Comparison of ENCODE assay signal across 21 cellular contexts in the genomic region with DNA sequence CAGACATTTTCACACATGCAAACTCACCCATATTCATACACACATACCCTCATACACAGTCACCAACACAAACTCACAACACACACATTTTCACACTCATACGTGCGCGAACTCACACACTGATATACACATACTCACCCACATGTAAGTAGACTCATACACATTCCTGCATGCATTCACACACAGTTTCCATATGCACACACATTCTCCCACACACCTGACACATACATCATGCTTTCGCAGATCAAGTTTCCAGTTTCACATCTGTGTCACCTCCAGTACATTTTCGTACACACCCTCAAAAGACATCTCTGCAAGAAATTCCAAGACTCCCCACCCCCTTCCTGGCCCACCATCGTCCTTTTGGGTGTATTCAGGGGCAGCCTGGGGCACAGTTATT. TPM values are rescaled to one million over a fixed set of nuclear protein-coding genes. Genes with fewer than 3 reads are reported as not detected.
DNase-seq lines count a peak whose midpoint lies in the region; ATAC-seq and TF ChIP-seq lines count a peak whose summit lies in the region.
"Had no signal": no experiment of that assay in that cellular context is flagged by ENCODE, and none has a peak within 500 bp of the region (broad histone marks: within the 10 kb centered on the region; RNA-seq: fewer than 3 reads in every experiment).

No MANE protein-coding gene starts in this region.

- H3K4me2 ChIP-seq in trophoblast cell (ENCODE audit: low read length): no peak overlapping the region

- 67% methylated on average over 3 of the region's 6 CpGs for WGBS in trophoblast cell (ENCODE audit: extremely low coverage, insufficient coverage, insufficient read length)
- WGBS in esophagus muscularis mucosa: 60% methylated on average over 6 of the region's 6 CpGs

- H4K91ac ChIP-seq in trophoblast cell (ENCODE audit: low read depth, low read length): no peak overlapping the region

- no peak overlapping the region for H2BK12ac ChIP-seq in trophoblast cell (ENCODE audit: low read length)

- TF ChIP-seq EP300 in esophagus muscularis mucosa (IDR thresholded peaks at IDR 0.05): no peak

- H3K36me3 Mint-ChIP-seq in activated T-cell treated with anti-CD3 and anti-CD28 coated beads, Interleukin-2, amount 50 U/mL, for 72 hours (ENCODE audit: insufficient read depth in 2 of 2): no peaks in the 10 kb centered on the region
- H3K36me3 Mint-ChIP-seq in activated T-cell treated with anti-CD3 and anti-CD28 coated beads, Interleukin-2, amount 50 U/mL, for 24 hours (ENCODE audit: low read depth): no peaks in the 10 kb centered on the region
- no peaks in the 10 kb centered on the region for H3K36me3 Mint-ChIP-seq in dendritic cell treated with granulocyte-macrophage colony-stimulating factor and Interleukin-4, amounts not matched to agents 40 ng/mL and 50 ng/mL, for 4 days (ENCODE audit: low read depth)
- H3K36me3 Mint-ChIP-seq in CD8-positive, alpha-beta T cell: no peaks in the 10 kb centered on the region

- no peaks in the 10 kb centered on the region for H3K9me3 ChIP-seq in trophoblast cell (ENCODE audit: insufficient read depth, low read depth, low read length)
- H3K9me3 ChIP-seq in esophagus muscularis mucosa: no peaks in the 10 kb centered on the region
- H3K9me3 ChIP-seq in CD8-positive, alpha-beta T cell (ENCODE audit: low read length): no peaks in the 10 kb centered on the region
- H3K9me3 ChIP-seq: BLaER1 treated with 17β-estradiol and CSF1 and Interleukin-3, amounts not matched to agents 10 nM and 100 nM had no signal

- H3K36me3 ChIP-seq in trophoblast cell (ENCODE audit: control insufficient read depth in 1 of 2, insufficient read depth in 2 of 2, low read length in 2 of 2) (no peaks in the 10 kb centered on the region), esophagus muscularis mucosa (no peaks in the 10 kb centered on the region)
- H3K36me3 ChIP-seq in CD8-positive, alpha-beta T cell (ENCODE audit: insufficient read depth, low read length): no peaks in the 10 kb centered on the region
- H3K36me3 ChIP-seq: BLaER1 treated with 17β-estradiol and CSF1 and Interleukin-3, amounts not matched to agents 10 nM and 100 nM had no signal

- no peak overlapping the region for H3K27ac Mint-ChIP-seq in activated T-cell treated with anti-CD3 and anti-CD28 coated beads, Interleukin-2, amount 50 U/mL, for 72 hours
- H3K27ac Mint-ChIP-seq in activated T-cell treated with anti-CD3 and anti-CD28 coated beads, Interleukin-2, amount 50 U/mL, for 24 hours: no peak overlapping the region
- H3K27ac Mint-ChIP-seq in dendritic cell treated with granulocyte-macrophage colony-stimulating factor and Interleukin-4, amounts not matched to agents 40 ng/mL and 50 ng/mL, for 4 days: peak overlapping the region; percentile 88
- H3K27ac Mint-ChIP-seq in CD8-positive, alpha-beta T cell: no peak overlapping the region

- H3K79me1 ChIP-seq in trophoblast cell (ENCODE audit: low read length): no peaks in the 10 kb centered on the region

- no peak overlapping the region for H2AK5ac ChIP-seq in trophoblast cell (ENCODE audit: low read length)

- H3K4me3 Mint-ChIP-seq in activated T-cell treated with anti-CD3 and anti-CD28 coated beads, Interleukin-2, amount 50 U/mL, for 72 hours: no peak overlapping the region
- no peak overlapping the region for H3K4me3 Mint-ChIP-seq in activated T-cell treated with anti-CD3 and anti-CD28 coated beads, Interleukin-2, amount 50 U/mL, for 24 hours
- H3K4me3 Mint-ChIP-seq in dendritic cell treated with granulocyte-macrophage colony-stimulating factor and Interleukin-4, amounts not matched to agents 40 ng/mL and 50 ng/mL, for 4 days: peak overlapping the region; percentile 1
- no peak overlapping the region for H3K4me3 Mint-ChIP-seq in CD8-positive, alpha-beta T cell

- H3K4me1 ChIP-seq in trophoblast cell (ENCODE audit: control insufficient read depth in 1 of 2, insufficient read depth in 2 of 2, low read length in 2 of 2): peaks cover 0 to 3% of the 10 kb centered on the region in 2 experiments
- H3K4me1 ChIP-seq in esophagus muscularis mucosa: peaks cover 0 to 7% (median 0%) of the 10 kb centered on the region in 4 donors
- H3K4me1 ChIP-seq in CD8-positive, alpha-beta T cell (ENCODE audit: insufficient read depth, low read length): no peaks in the 10 kb centered on the region

- peak overlapping the region; percentile 6 for H3K23ac ChIP-seq in trophoblast cell (ENCODE audit: low read length)

- no peaks in the 10 kb centered on the region for H3K9me3 Mint-ChIP-seq in activated T-cell treated with anti-CD3 and anti-CD28 coated beads, Interleukin-2, amount 50 U/mL, for 72 hours
- H3K9me3 Mint-ChIP-seq in activated T-cell treated with anti-CD3 and anti-CD28 coated beads, Interleukin-2, amount 50 U/mL, for 24 hours: no peaks in the 10 kb centered on the region
- H3K9me3 Mint-ChIP-seq in dendritic cell treated with granulocyte-macrophage colony-stimulating factor and Interleukin-4, amounts not matched to agents 40 ng/mL and 50 ng/mL, for 4 days: no peaks in the 10 kb centered on the region
- H3K9me3 Mint-ChIP-seq in CD8-positive, alpha-beta T cell: no peaks in the 10 kb centered on the region

- H3K27me3 ChIP-seq in trophoblast cell (ENCODE audit: insufficient read depth, low read length) (no peaks in the 10 kb centered on the region), esophagus muscularis mucosa (peaks cover 0 to 4% (median 0%) of the 10 kb centered on the region in 4 donors)
- H3K27me3 ChIP-seq in CD8-positive, alpha-beta T cell (ENCODE audit: insufficient read depth, low read length): no peaks in the 10 kb centered on the region
- H3K27me3 ChIP-seq: BLaER1 treated with 17β-estradiol and CSF1 and Interleukin-3, amounts not matched to agents 10 nM and 100 nM had no signal

- no peak for TF ChIP-seq CTCF in esophagus muscularis mucosa (IDR thresholded peaks at IDR 0.05)
- TF ChIP-seq CTCF in CD8-positive, alpha-beta T cell (IDR thresholded peaks at IDR 0.05): no peak

- H3K27ac ChIP-seq in trophoblast cell (ENCODE audit: low read depth, low read length) (no peak overlapping the region), esophagus muscularis mucosa (replicated peaks in 1 of 4) (no peak overlapping the region)
- no peak overlapping the region for H3K27ac ChIP-seq in CD8-positive, alpha-beta T cell (ENCODE audit: low read depth, low read length)
- H3K27ac ChIP-seq: RWPE1 had no signal

- intact Hi-C loops in dendritic cell treated with granulocyte-macrophage colony-stimulating factor and Interleukin-4, amounts not matched to agents 40 ng/mL and 50 ng/mL, for 4 days (cut with micrococcal nuclease): loop anchor here (5.0 kb wide), 1 partner anchor 71 kb away; no protein-coding TSS in a partner anchor
- intact Hi-C loops in esophagus muscularis mucosa (cut with DNase I): no loop called here
- intact Hi-C loops in CD8-positive, alpha-beta T cell (cut with DNase I, micrococcal nuclease): no loop called here

- ATAC-seq in activated T-cell treated with anti-CD3 and anti-CD28 coated beads, Interleukin-2, amount 50 U/mL, for 72 hours (replicated peaks in 1 of 2): peak; percentile 75 to 77
- no peak for ATAC-seq in CD8-positive, alpha-beta T cell

- H4K8ac ChIP-seq in trophoblast cell (ENCODE audit: low read depth, low read length): no peak overlapping the region

- H2BK5ac ChIP-seq in trophoblast cell (ENCODE audit: low read depth, low read length, poor library complexity): no peak overlapping the region

- no peak overlapping the region for H3K9ac ChIP-seq in trophoblast cell (ENCODE audit: low read length)

- no peak overlapping the region for H3K18ac ChIP-seq in trophoblast cell (ENCODE audit: low read length)

- POLR2A ChIA-PET in CD8-positive, alpha-beta T cell (lab: Charles Lee): no interaction called here

- CTCF ChIA-PET in CD8-positive, alpha-beta T cell (lab: Charles Lee): no interaction called here

- no peak overlapping the region for H4K12ac ChIP-seq in trophoblast cell (ENCODE audit: low read depth, low read length)

- peaks cover 10% of the 10 kb centered on the region for H3K4me1 Mint-ChIP-seq in activated T-cell treated with anti-CD3 and anti-CD28 coated beads, Interleukin-2, amount 50 U/mL, for 72 hours (ENCODE audit: low read depth)
- peaks cover 3% of the 10 kb centered on the region for H3K4me1 Mint-ChIP-seq in activated T-cell treated with anti-CD3 and anti-CD28 coated beads, Interleukin-2, amount 50 U/mL, for 24 hours (ENCODE audit: low read depth)
- H3K4me1 Mint-ChIP-seq in dendritic cell treated with granulocyte-macrophage colony-stimulating factor and Interleukin-4, amounts not matched to agents 40 ng/mL and 50 ng/mL, for 4 days (ENCODE audit: low read depth): peaks cover 53% of the 10 kb centered on the region
- H3K4me1 Mint-ChIP-seq in CD8-positive, alpha-beta T cell (ENCODE audit: low read depth): no peaks in the 10 kb centered on the region

- no peak for DNase-seq in activated T-cell treated with anti-CD3 and anti-CD28 coated beads, Interleukin-2, amount 50 U/mL, for 72 hours
- DNase-seq in activated T-cell treated with anti-CD3 and anti-CD28 coated beads, Interleukin-2, amount 50 U/mL, for 24 hours: no peak
- peak; percentile 28 for DNase-seq in CD1c-positive myeloid dendritic cell (ENCODE audit: extremely low spot score)
- DNase-seq in trophoblast cell: no peak
- DNase-seq in NCI-H226: no peak
- DNase-seq in esophagus muscularis mucosa (ENCODE audit: extremely low spot score): no peak
- DNase-seq in CD8-positive, alpha-beta T cell: no peak
- DNase-seq: 8988T; GDM1; KBM-7; MM.1S; NCI-H1092; NCI-H1436; NCI-H1930; NCI-H2227 treated with DMSO at 0.1 percent for 48 hours; NCI-H774; NK-92 treated with Interleukin-12 subunit alpha and Interleukin-12 subunit beta, amount 100 ng/mL, for 24 hours; SHP77 treated with DMSO at 0.1 percent for 48 hours had no signal

- no peak overlapping the region for H2AFZ ChIP-seq in trophoblast cell (ENCODE audit: insufficient read depth, low read length, poor library complexity)

- no peak overlapping the region for H3K4me3 ChIP-seq in trophoblast cell (ENCODE audit: low read depth, low read length)
- H3K4me3 ChIP-seq in esophagus muscularis mucosa: no peak overlapping the region
- H3K4me3 ChIP-seq in CD8-positive, alpha-beta T cell (ENCODE audit: low read depth, low read length): no peak overlapping the region

- H3K79me2 ChIP-seq in trophoblast cell (ENCODE audit: control insufficient read depth, insufficient read depth, low read length, poor library complexity): no peaks in the 10 kb centered on the region

- no peak for TF ChIP-seq POLR2A in esophagus muscularis mucosa (IDR thresholded peaks at IDR 0.05; ENCODE audit: low read depth)

- no peak overlapping the region for H2BK120ac ChIP-seq in trophoblast cell (ENCODE audit: insufficient read depth, low read length, poor library complexity)

- H3K14ac ChIP-seq in trophoblast cell (ENCODE audit: low read length): no peak overlapping the region

- H3K4ac ChIP-seq in trophoblast cell (ENCODE audit: low read depth, low read length): no peak overlapping the region

- peaks cover 22% of the 10 kb centered on the region for H3K27me3 Mint-ChIP-seq in activated T-cell treated with anti-CD3 and anti-CD28 coated beads, Interleukin-2, amount 50 U/mL, for 72 hours (ENCODE audit: low read depth)
- peaks cover 9% of the 10 kb centered on the region for H3K27me3 Mint-ChIP-seq in activated T-cell treated with anti-CD3 and anti-CD28 coated beads, Interleukin-2, amount 50 U/mL, for 24 hours
- H3K27me3 Mint-ChIP-seq in dendritic cell treated with granulocyte-macrophage colony-stimulating factor and Interleukin-4, amounts not matched to agents 40 ng/mL and 50 ng/mL, for 4 days: no peaks in the 10 kb centered on the region
- no peaks in the 10 kb centered on the region for H3K27me3 Mint-ChIP-seq in CD8-positive, alpha-beta T cell (ENCODE audit: low read depth)

RNA-seq across cellular contexts. Expression of a gene that starts 35.6 kb away (rescaled TPM):
- not detected for total RNA-seq in activated T-cell treated with anti-CD3 and anti-CD28 coated beads, Interleukin-2, amount 50 U/mL, for 72 hours
- polyA plus RNA-seq in trophoblast cell (2013): 1,470 and 1,480 TPM in 2 replicates
- total RNA-seq in esophagus muscularis mucosa: 100 to 1,000 TPM; 211 to 368 (median 256) TPM
- not detected for total RNA-seq in CD8-positive, alpha-beta T cell

Comparison
In these comparisons a context has a peak if more than half of its experiments do, and no peak if none do; other contexts are left out.
1. RNA of a gene that starts 35.6 kb away (total RNA-seq): 211 to 368 TPM in esophagus muscularis mucosa; not detected in activated T-cell treated with anti-CD3 and anti-CD28 coated beads, Interleukin-2, amount 50 U/mL, for 72 hours and not detected in CD8-positive, alpha-beta T cell; every median in the first group is over 100 times any median in the second.